12 cellular contexts compared by ENCODE assay signal in the genomic region with DNA sequence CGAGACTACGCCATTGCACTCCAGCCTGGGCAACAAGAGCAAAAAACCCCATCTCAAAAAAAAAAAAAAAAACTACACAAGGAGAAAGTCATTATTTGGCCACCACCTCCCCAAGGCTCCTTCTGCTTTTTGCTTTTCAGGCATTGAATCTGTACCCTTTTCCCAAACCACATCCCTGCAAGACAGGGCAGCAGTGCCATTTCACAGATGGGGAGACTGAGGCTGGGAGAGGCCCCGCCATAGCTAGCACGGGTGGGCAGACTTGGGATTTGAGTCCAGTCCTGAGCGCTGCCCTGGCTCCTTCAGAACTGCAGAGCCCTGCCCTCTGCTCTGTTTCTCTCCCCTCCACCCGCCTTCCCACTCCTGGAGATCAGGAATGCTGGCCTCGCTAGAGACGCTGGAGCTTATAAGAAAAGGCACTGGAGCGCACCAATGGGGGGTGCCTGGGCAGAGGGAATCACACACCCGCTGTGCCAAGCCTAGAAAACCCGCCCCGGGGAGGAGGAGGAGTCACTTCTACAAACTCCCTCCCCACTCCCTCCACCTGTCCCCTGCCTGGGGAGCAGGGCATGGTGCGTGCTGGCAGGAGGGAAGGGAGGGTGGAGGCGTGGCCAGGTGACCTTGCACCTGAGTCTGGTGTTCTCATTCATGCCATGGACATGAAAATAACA. TPM values are rescaled to one million over a fixed set of nuclear protein-coding genes. Genes with fewer than 3 reads are reported as not detected.
DNase-seq lines count a peak whose midpoint lies in the region; ATAC-seq and TF ChIP-seq lines count a peak whose summit lies in the region.
"Had no signal": no experiment of that assay in that cellular context is flagged by ENCODE, and none has a peak within 500 bp of the region (broad histone marks: within the 10 kb centered on the region; RNA-seq: fewer than 3 reads in every experiment).

No MANE protein-coding gene starts in this region.

- TF ChIP-seq POLR2A in body of pancreas (IDR thresholded peaks at IDR 0.05) (peak in 2 of 3 donors; percentile 42 to 50), ovary (IDR thresholded peaks at IDR 0.05) (no peak)

- no peak overlapping the region for H4K8ac ChIP-seq in neuronal stem cell (ENCODE audit: low read depth, low read length)

- H3K27ac ChIP-seq in body of pancreas (peak overlapping the region; percentile 2 to 69 (median 60)), neuronal stem cell (replicated peaks; ENCODE audit: low read length) (no peak overlapping the region), ovary (no peak overlapping the region)
- H3K27ac ChIP-seq: psoas muscle had no signal

- whole genome bisulfite sequencing in body of pancreas, 2 donors = 17 to 19% methylated on average over 11 to 14 of the region's 14 CpGs
- WGBS in neuronal stem cell (ENCODE audit: extremely low coverage in 2 of 2, insufficient read length in 2 of 2, insufficient replicate concordance in 1 of 2), 2 donors = no CpG with 5 or more reads among the region's 14 CpGs
- 16 to 21% (median 20%) methylated on average over 14 of the region's 14 CpGs for WGBS in ovary, 3 donors

- H3K79me1 ChIP-seq in neuronal stem cell (ENCODE audit: low read depth, low read length) = peaks cover 2% of the 10 kb centered on the region

- no peak overlapping the region for H3K4me3 ChIP-seq in body of pancreas
- H3K4me3 ChIP-seq in neuronal stem cell (ENCODE audit: low read length in 2 of 2) = peak overlapping the region in 1 of 2 donors; percentile 43
- no peak overlapping the region for H3K4me3 ChIP-seq in ovary
- H3K4me3 ChIP-seq: psoas muscle had no signal

- ATAC-seq in body of pancreas (peak; percentile 82), HG02970 (IDR thresholded peaks at IDR 0.05; ENCODE audit: low FRiP score, unreplicated experiment) (no peak)
- no peak for ATAC-seq in activated CD4-positive, alpha-beta T cell treated with anti-CD3 and anti-CD28 coated beads for 36 hours
- ATAC-seq: psoas muscle had no signal

- intact Hi-C loops in body of pancreas (cut with DNase I) = no loop called here
- intact Hi-C loops in activated CD4-positive, alpha-beta T cell treated with anti-CD3 and anti-CD28 coated beads for 36 hours (cut with DNase I, micrococcal nuclease) = no loop called here
- intact Hi-C loops in ovary (cut with DNase I) = no loop called here

- H2BK15ac ChIP-seq in neuronal stem cell (ENCODE audit: low read length) = no peak overlapping the region

- H3K27ac Mint-ChIP-seq in activated CD4-positive, alpha-beta T cell treated with anti-CD3 and anti-CD28 coated beads for 36 hours = no peak overlapping the region

- H3K4me1 Mint-ChIP-seq in activated CD4-positive, alpha-beta T cell treated with anti-CD3 and anti-CD28 coated beads for 36 hours = peaks cover 13% of the 10 kb centered on the region

- POLR2A ChIA-PET in activated CD4-positive, alpha-beta T cell treated with anti-CD3 and anti-CD28 coated beads for 36 hours (lab: Charles Lee) = no interaction called here

- peaks cover 34% of the 10 kb centered on the region for H3K4me1 ChIP-seq in body of pancreas
- H3K4me1 ChIP-seq in neuronal stem cell (ENCODE audit: control insufficient read depth in 2 of 2, insufficient read depth in 1 of 2, low read depth in 1 of 2, low read length in 2 of 2) = peaks cover 6 to 17% of the 10 kb centered on the region in 2 donors
- no peaks in the 10 kb centered on the region for H3K4me1 ChIP-seq in ovary (ENCODE audit: insufficient read depth)
- H3K4me1 ChIP-seq: psoas muscle had no signal

- no peaks in the 10 kb centered on the region for H3K36me3 ChIP-seq in body of pancreas (replicated peaks in 1 of 2; ENCODE audit: insufficient read depth in 1 of 2, low read depth in 2 of 2)
- H3K36me3 ChIP-seq in neuronal stem cell (replicated peaks in 1 of 2; ENCODE audit: control insufficient read depth in 2 of 2, insufficient read depth in 2 of 2, low read length in 2 of 2) = no peaks in the 10 kb centered on the region
- no peaks in the 10 kb centered on the region for H3K36me3 ChIP-seq in ovary

- H3K14ac ChIP-seq in neuronal stem cell (ENCODE audit: low read length) = no peak overlapping the region

- H3K27me3 Mint-ChIP-seq in activated CD4-positive, alpha-beta T cell treated with anti-CD3 and anti-CD28 coated beads for 36 hours = peaks cover 4% of the 10 kb centered on the region

- no peak for TF ChIP-seq EP300 in ovary (IDR thresholded peaks at IDR 0.05)

- H3K9me3 ChIP-seq in body of pancreas (no peaks in the 10 kb centered on the region), neuronal stem cell (replicated peaks in 1 of 2; ENCODE audit: control insufficient read depth in 2 of 2, insufficient read depth in 1 of 2, low read depth in 1 of 2, low read length in 2 of 2) (peaks cover 0 to 3% of the 10 kb centered on the region in 2 donors), ovary (no peaks in the 10 kb centered on the region)
- H3K9me3 ChIP-seq: psoas muscle had no signal

- no peak overlapping the region for H3K4me3 Mint-ChIP-seq in activated CD4-positive, alpha-beta T cell treated with anti-CD3 and anti-CD28 coated beads for 36 hours

- H3K9ac ChIP-seq in neuronal stem cell (ENCODE audit: low read depth, low read length, poor library complexity) = no peak overlapping the region

- no peaks in the 10 kb centered on the region for H3K9me3 Mint-ChIP-seq in activated CD4-positive, alpha-beta T cell treated with anti-CD3 and anti-CD28 coated beads for 36 hours (ENCODE audit: low read depth)

- H2BK5ac ChIP-seq in neuronal stem cell (ENCODE audit: low read length) = no peak overlapping the region

- peak in 1 of 7 experiments; percentile 4 for TF ChIP-seq CTCF in body of pancreas (IDR thresholded peaks at IDR 0.05)
- no peak for TF ChIP-seq CTCF in ovary (IDR thresholded peaks at IDR 0.05)

- H2BK12ac ChIP-seq in neuronal stem cell (ENCODE audit: low read length) = no peak overlapping the region

- peak overlapping the region; percentile 55 for H3K23ac ChIP-seq in neuronal stem cell (ENCODE audit: low read depth, low read length, poor library complexity)

- DNase-seq in HT-29 (ENCODE audit: low spot score) (peak; percentile 75), NCI-H2171 (lab: John Stamatoyannopoulos, UW) (peak; percentile 92), body of pancreas (peak; percentile 92 to 96 (median 94)), neuronal stem cell (ENCODE audit: low spot score) (no peak), SHP77 (lab: John Stamatoyannopoulos, UW) (no peak), ovary (no peak)
- DNase-seq in activated CD4-positive, alpha-beta T cell treated with anti-CD3 and anti-CD28 coated beads for 36 hours = no peak
- DNase-seq: NCI-H1092 treated with DMSO at 0.1 percent for 48 hours, psoas muscle, T1000 had no signal

- no peaks in the 10 kb centered on the region for H3K36me3 Mint-ChIP-seq in activated CD4-positive, alpha-beta T cell treated with anti-CD3 and anti-CD28 coated beads for 36 hours (ENCODE audit: low read depth)

- H2AK5ac ChIP-seq in neuronal stem cell (ENCODE audit: low read depth, low read length) = peak overlapping the region; percentile 56

- peak overlapping the region; percentile 18 for H3K4me2 ChIP-seq in neuronal stem cell (ENCODE audit: insufficient read depth, low read length, poor library complexity, severe bottlenecking)

- H2BK120ac ChIP-seq in neuronal stem cell (ENCODE audit: low read depth, low read length) = no peak overlapping the region

- no peak overlapping the region for H3K4ac ChIP-seq in neuronal stem cell (ENCODE audit: low read length)

- H4K91ac ChIP-seq in neuronal stem cell (ENCODE audit: low read depth, low read length, poor library complexity) = no peak overlapping the region

- peak overlapping the region; percentile 71 for H3K18ac ChIP-seq in neuronal stem cell (ENCODE audit: low read length)

- H3K27me3 ChIP-seq in body of pancreas (no peaks in the 10 kb centered on the region), neuronal stem cell (ENCODE audit: control insufficient read depth in 3 of 3, insufficient read depth in 3 of 3, low read depth in 1 of 3, low read length in 3 of 3) (peaks cover 0 to 29% (median 5%) of the 10 kb centered on the region in 3 experiments), ovary (no peaks in the 10 kb centered on the region)

- no peak overlapping the region for H2AFZ ChIP-seq in neuronal stem cell (ENCODE audit: low read length)

- CTCF ChIA-PET in activated CD4-positive, alpha-beta T cell treated with anti-CD3 and anti-CD28 coated beads for 36 hours (lab: Charles Lee) = no interaction called here

RNA-seq across cellular contexts. Expression of a gene that starts 17.6 kb away (rescaled TPM):
- total RNA-seq in HT-29 (2014; rRNA removed; shearing (Covaris generic)) = 127 and 139 TPM in 2 replicates
- 10 to 100 TPM; 15.8 to 21.4 TPM for total RNA-seq in body of pancreas
- polyA plus RNA-seq in neuronal stem cell (2013, experiment 1 of 2) = 23.4 TPM
- polyA plus RNA-seq in neuronal stem cell (2013, experiment 2 of 2) = 21.0 TPM
- total RNA-seq in activated CD4-positive, alpha-beta T cell treated with anti-CD3 and anti-CD28 coated beads for 36 hours = 1 to 10 TPM; 1.0 to 2.7 TPM
- total RNA-seq in ovary = 10 to 100 TPM in 1 of 7 donors, 1 to 10 TPM in 3, under 1 TPM in 2, not detected in 1; 0.18 to 24.4 (median 3.0) TPM
- under 1 TPM in 1 of 2 donors, not detected in 1; 0.46 TPM for polyA plus RNA-seq in ovary

RNA-seq across cellular contexts. Expression of a gene that starts 25.5 kb away (rescaled TPM):
- total RNA-seq in HT-29 (2014; rRNA removed; shearing (Covaris generic)) = 18.0 and 18.9 TPM in 2 replicates
- total RNA-seq in body of pancreas (10 to 100 TPM; 16.6 to 30.7 TPM), ovary (10 to 100 TPM; 11.3 to 41.7 (median 32.9) TPM)
- 25.4 TPM for polyA plus RNA-seq in neuronal stem cell (2013, experiment 1 of 2)
- 24.7 TPM for polyA plus RNA-seq in neuronal stem cell (2013, experiment 2 of 2)
- total RNA-seq in activated CD4-positive, alpha-beta T cell treated with anti-CD3 and anti-CD28 coated beads for 36 hours = 10 to 100 TPM; 14.6 to 15.3 TPM
- 10 to 100 TPM in 1 of 2 donors, 1 to 10 TPM in 1; 6.0 to 23.3 TPM for polyA plus RNA-seq in ovary

RNA-seq across cellular contexts. Expression of a gene that starts 35.7 kb away (rescaled TPM):
- 31.4 TPM in 2 replicates for total RNA-seq in HT-29 (2014; rRNA removed; shearing (Covaris generic))
- 10 to 100 TPM; 20.0 to 35.6 TPM for total RNA-seq in body of pancreas
- polyA plus RNA-seq in neuronal stem cell (2013, experiment 1 of 2) = 19.0 TPM
- 17.8 TPM for polyA plus RNA-seq in neuronal stem cell (2013, experiment 2 of 2)
- total RNA-seq in activated CD4-positive, alpha-beta T cell treated with anti-CD3 and anti-CD28 coated beads for 36 hours = 10 to 100 TPM; 29.8 to 37.1 TPM
- 10 to 100 TPM; 18.1 to 25.4 (median 21.5) TPM for total RNA-seq in ovary
- polyA plus RNA-seq in ovary = 10 to 100 TPM in 1 of 2 donors, under 1 TPM in 1; 0.88 to 19.9 TPM

RNA-seq across cellular contexts. Expression of a gene that starts 36.7 kb away (rescaled TPM):
- 50.7 and 59.5 TPM in 2 replicates for total RNA-seq in HT-29 (2014; rRNA removed; shearing (Covaris generic))
- total RNA-seq in body of pancreas (10 to 100 TPM; 78.9 to 86.0 TPM), ovary (100 to 1,000 TPM in 2 of 7 donors, 10 to 100 TPM in 5; 42.4 to 113 (median 64.4) TPM)
- 39.9 TPM for polyA plus RNA-seq in neuronal stem cell (2013, experiment 1 of 2)
- 40.6 TPM for polyA plus RNA-seq in neuronal stem cell (2013, experiment 2 of 2)
- total RNA-seq in activated CD4-positive, alpha-beta T cell treated with anti-CD3 and anti-CD28 coated beads for 36 hours = 10 to 100 TPM; 54.8 to 63.9 TPM
- 10 to 100 TPM; 14.5 to 80.8 TPM for polyA plus RNA-seq in ovary

RNA-seq across cellular contexts. Expression of a gene that starts 46.3 kb away (rescaled TPM):
- not detected in 2 replicates for total RNA-seq in HT-29 (2014; rRNA removed; shearing (Covaris generic))
- total RNA-seq in body of pancreas (not detected), ovary (under 1 TPM in 1 of 7 donors, not detected in 6; 0.13 TPM)
- 0.01 TPM for polyA plus RNA-seq in neuronal stem cell (2013, experiment 1 of 2)
- 0.03 TPM for polyA plus RNA-seq in neuronal stem cell (2013, experiment 2 of 2)
- total RNA-seq in activated CD4-positive, alpha-beta T cell treated with anti-CD3 and anti-CD28 coated beads for 36 hours = not detected
- polyA plus RNA-seq in ovary = under 1 TPM in 1 of 2 donors, not detected in 1; 0.13 TPM
- total RNA-seq: kidney epithelial cell, psoas muscle had no signal
- polyA plus RNA-seq: psoas muscle had no signal

Comparison
In these comparisons a context has a peak if more than half of its experiments do, and no peak if none do; other contexts are left out.
1. DNase-seq: peak in HT-29 (single experiment), NCI-H2171 (single experiment) and body of pancreas (4 of 4); none in neuronal stem cell (single experiment), SHP77 (0 of 2), activated CD4-positive, alpha-beta T cell treated with anti-CD3 and anti-CD28 coated beads for 36 hours (single experiment) and ovary (0 of 5).
2. H3K27ac ChIP-seq: peak in body of pancreas (4 of 4); none in neuronal stem cell (single experiment) and ovary (0 of 2).